ENCODE assay signal across 33 cellular contexts in the genomic region with DNA sequence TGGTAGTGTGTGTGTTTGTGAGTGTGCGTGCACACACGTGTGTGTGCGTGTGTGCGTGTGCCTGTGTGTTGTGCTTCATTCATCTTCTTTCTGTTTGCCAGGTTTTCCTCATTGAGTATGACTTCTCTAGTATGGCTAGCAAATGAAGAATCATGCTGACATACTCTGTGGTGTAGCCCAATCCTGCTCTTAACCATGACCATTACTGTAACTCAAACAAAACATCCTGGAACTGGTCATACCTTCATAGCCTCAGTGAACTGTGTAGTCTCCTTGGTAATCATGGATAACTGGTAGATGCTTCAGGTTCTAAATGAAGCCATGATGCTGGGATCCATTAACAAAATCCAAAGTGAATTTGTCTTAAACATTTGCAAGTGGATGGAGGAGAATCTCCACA.
"Had no signal": no experiment of that assay in that cellular context is flagged by ENCODE, and none has a peak within 500 bp of the region (broad histone marks: within the 10 kb centered on the region; RNA-seq: fewer than 3 reads in every experiment).

No MANE protein-coding gene starts in this region.

- H3K4me3 Mint-ChIP-seq: activated CD4-positive, alpha-beta memory T cell treated with anti-CD3 and anti-CD28 coated beads, Interleukin-2, amount 10 ng/mL, durations not matched to agents 7 days and 5 days; activated naive CD4-positive, alpha-beta T cell treated with anti-CD3 and anti-CD28 coated beads, Interleukin-2, amount 50 U/mL, for 24 hours; activated T-cell treated with anti-CD3 and anti-CD28 coated beads, Interleukin-2, amount 50 U/mL, for 24 hours; T-helper 1 cell treated with Interleukin-12 subunit alpha and Interleukin-12 subunit beta and Interleukin-4 antibody, amounts not matched to agents 30 μg/mL and 1 μg/mL, for 36 hours; T-helper 2 cell treated with Interferon-gamma antibody and Interleukin-4, amounts not matched to agents 5 μg/mL and 100 μg/mL, for 36 hours had no signal

- DNase-seq: activated CD4-positive, alpha-beta memory T cell treated with anti-CD3 and anti-CD28 coated beads, Interleukin-2, amount 10 ng/mL, durations not matched to agents 7 days and 5 days; activated CD4-positive, alpha-beta T cell treated with anti-CD3 and anti-CD28 coated beads for 4 hours; activated effector memory CD4-positive, alpha-beta T cell treated with anti-CD3 and anti-CD28 coated beads, Interleukin-2, amount 50 U/mL, for 16 hours; activated naive CD4-positive, alpha-beta T cell treated with Interleukin-2 at 50 U/mL for 16 hours; activated T-cell treated with anti-CD3 and anti-CD28 coated beads, Interleukin-2, amount 50 U/mL, for 24 hours; adrenal gland; body of pancreas; caudate nucleus; cerebellar nuclear complex; Kasumi-1; KBM-7; MG63; NCI-H1048; NCI-H1105 treated with DMSO at 0.1 percent for 48 hours; NCI-H1436; NCI-H1694; NCI-H1930; NCI-H2081 treated with DMSO at 0.1 percent for 48 hours; NCI-H345; NCI-H524 treated with DMSO at 0.1 percent for 48 hours; PC-3; Peyer's patch; RPMI8226; SHP77 treated with DMSO at 0.1 percent for 48 hours; SK-N-SH had no signal

- H3K9me3 Mint-ChIP-seq: activated CD4-positive, alpha-beta memory T cell treated with anti-CD3 and anti-CD28 coated beads, Interleukin-2, amount 10 ng/mL, durations not matched to agents 7 days and 5 days had no signal

- H3K36me3 ChIP-seq: adrenal gland, breast epithelium, MG63, Peyer's patch, SJSA1 had no signal

- FAIRE-seq: astrocyte, TTC549 had no signal

- H3K27me3 Mint-ChIP-seq: activated CD4-positive, alpha-beta memory T cell treated with anti-CD3 and anti-CD28 coated beads, Interleukin-2, amount 10 ng/mL, durations not matched to agents 7 days and 5 days; activated naive CD4-positive, alpha-beta T cell treated with anti-CD3 and anti-CD28 coated beads, Interleukin-2, amount 50 U/mL, for 24 hours; activated T-cell treated with anti-CD3 and anti-CD28 coated beads, Interleukin-2, amount 50 U/mL, for 24 hours had no signal

- H3K9me3 ChIP-seq: adrenal gland, body of pancreas, breast epithelium, MG63, Peyer's patch, SJSA1, SK-N-SH had no signal

- H3K4me1 Mint-ChIP-seq: activated CD4-positive, alpha-beta memory T cell treated with anti-CD3 and anti-CD28 coated beads, Interleukin-2, amount 10 ng/mL, durations not matched to agents 7 days and 5 days had no signal

- ATAC-seq: activated CD4-positive, CD25-positive, alpha-beta regulatory T cell treated with anti-CD3 and anti-CD28 coated beads, Interleukin-2, amount 50 U/mL, for 24 hours; body of pancreas; PC-3 had no signal

- H3K9ac ChIP-seq: SK-N-SH had no signal

- H3K4me2 ChIP-seq: SK-N-SH had no signal

- H3K27ac ChIP-seq: adrenal gland, body of pancreas, breast epithelium, Peyer's patch, SJSA1 had no signal

- H3K27me3 ChIP-seq: adrenal gland, body of pancreas, breast epithelium, MG63, Peyer's patch, SJSA1 had no signal

- H3K4me3 ChIP-seq: adrenal gland, body of pancreas, breast epithelium, MG63, Peyer's patch, SJSA1 had no signal

- H3K27ac Mint-ChIP-seq: activated CD4-positive, alpha-beta memory T cell treated with anti-CD3 and anti-CD28 coated beads, Interleukin-2, amount 10 ng/mL, durations not matched to agents 7 days and 5 days; activated naive CD4-positive, alpha-beta T cell treated with anti-CD3 and anti-CD28 coated beads, Interleukin-2, amount 50 U/mL, for 24 hours; activated T-cell treated with anti-CD3 and anti-CD28 coated beads, Interleukin-2, amount 50 U/mL, for 24 hours; T-helper 1 cell treated with Interleukin-12 subunit alpha and Interleukin-12 subunit beta and Interleukin-4 antibody, amounts not matched to agents 30 μg/mL and 1 μg/mL, for 36 hours; T-helper 2 cell treated with Interferon-gamma antibody and Interleukin-4, amounts not matched to agents 5 μg/mL and 100 μg/mL, for 36 hours had no signal

- H3K4me1 ChIP-seq: adrenal gland, body of pancreas, breast epithelium, Peyer's patch, SJSA1 had no signal
